9 cellular contexts compared by ENCODE assay signal in the genomic region with DNA sequence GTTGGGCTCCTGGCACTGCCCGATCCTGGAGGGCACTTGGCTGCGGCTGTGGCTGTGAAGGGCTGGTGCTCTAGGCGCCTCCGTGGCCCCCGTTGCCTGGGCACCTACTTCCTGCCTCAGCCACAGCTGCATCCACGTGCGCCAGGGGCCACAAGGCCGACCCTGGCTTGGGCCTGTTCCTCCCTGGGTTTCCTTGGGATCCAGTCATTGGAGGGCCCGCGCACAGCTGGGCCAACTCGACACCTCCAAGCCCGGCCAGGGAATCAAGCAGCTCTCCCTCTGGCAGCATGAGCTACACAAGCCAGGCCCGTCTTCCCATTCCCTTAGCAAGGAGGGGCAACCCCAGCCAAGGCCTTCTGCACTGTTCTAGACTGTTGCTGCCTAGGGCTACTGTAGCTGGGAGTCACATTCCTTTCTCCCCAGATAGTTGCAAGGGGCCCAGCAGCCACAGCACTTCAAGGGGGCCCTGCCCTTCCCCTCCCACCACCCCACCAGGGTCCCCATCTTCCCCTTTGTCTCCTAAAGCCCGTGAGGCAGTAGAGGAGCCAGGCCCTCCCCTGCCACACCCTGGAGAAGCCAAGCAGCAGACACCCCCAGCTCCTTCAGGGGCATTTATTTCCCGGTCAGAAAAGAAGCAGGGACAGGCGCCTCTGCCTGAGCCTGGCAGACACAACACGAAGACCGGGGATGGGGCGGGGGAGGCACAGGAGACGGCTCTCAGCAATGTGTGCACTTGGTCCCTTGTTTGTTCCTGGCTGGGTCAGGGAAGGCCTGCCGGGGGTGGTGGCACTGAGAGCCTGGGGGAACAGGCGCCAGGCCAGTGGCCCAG. TPM values are rescaled to one million over a fixed set of nuclear protein-coding genes. Genes with fewer than 3 reads are reported as not detected.
DNase-seq lines count a peak whose midpoint lies in the region; ATAC-seq lines count a peak whose summit lies in the region.
"Had no signal": no experiment of that assay in that cellular context is flagged by ENCODE, and none has a peak within 500 bp of the region (broad histone marks: within the 10 kb centered on the region; RNA-seq: fewer than 3 reads in every experiment).

No MANE protein-coding gene starts in this region.

- H3K27me3 Mint-ChIP-seq in activated CD4-positive, alpha-beta memory T cell treated with anti-CD3 and anti-CD28 coated beads, Interleukin-2, amount 10 ng/mL, durations not matched to agents 7 days and 5 days, result no peaks in the 10 kb centered on the region

- 0 out of 2 replicates have a peak overlapping the region, but pooled peaks have one; percentile 74 for H3K27ac ChIP-seq in HUES6 (ENCODE audit: low read depth, low read length)

- H3K9me3 ChIP-seq in HUES6 (ENCODE audit: control insufficient read depth, insufficient read depth, low read depth, low read length), result no peaks in the 10 kb centered on the region

- no peak for ATAC-seq in GM21717 (IDR thresholded peaks at IDR 0.05; ENCODE audit: unreplicated experiment)

- no peaks in the 10 kb centered on the region for H3K27me3 ChIP-seq in HUES6 (ENCODE audit: control insufficient read depth, insufficient read depth, low read length)

- CTCF ChIA-PET in activated CD4-positive, alpha-beta memory T cell treated with anti-CD3 and anti-CD28 coated beads, Interleukin-2, amount 10 ng/mL, durations not matched to agents 7 days and 5 days (lab: Charles Lee), result no interaction called here

- H3K36me3 Mint-ChIP-seq in activated CD4-positive, alpha-beta memory T cell treated with anti-CD3 and anti-CD28 coated beads, Interleukin-2, amount 10 ng/mL, durations not matched to agents 7 days and 5 days (ENCODE audit: low read depth), result peaks cover 54% of the 10 kb centered on the region

- DNase-seq in DMS114 treated with DMSO at 0.1 percent for 48 hours (lab: John Stamatoyannopoulos, UW; ENCODE audit: unreplicated experiment) (peak; percentile 34), glomerular visceral epithelial cell (ENCODE audit: extremely low spot score) (peak; percentile 39), AG20443 (ENCODE audit: low spot score) (no peak), anterior cingulate cortex (lab: John Stamatoyannopoulos, UW) (no peak)
- no peak for DNase-seq in activated CD4-positive, alpha-beta memory T cell treated with anti-CD3 and anti-CD28 coated beads, Interleukin-2, amount 10 ng/mL, durations not matched to agents 7 days and 5 days
- peak; percentile 4 to 46 for DNase-seq in stimulated activated CD4-positive, alpha-beta T cell treated with anti-CD3 and anti-CD28 coated beads, Interleukin-4, amount 100 ng/mL, for 4 hours

- H3K4me3 ChIP-seq in HUES6 (ENCODE audit: low read depth, low read length), result no peak overlapping the region

- peaks cover 51% of the 10 kb centered on the region for H3K4me1 Mint-ChIP-seq in activated CD4-positive, alpha-beta memory T cell treated with anti-CD3 and anti-CD28 coated beads, Interleukin-2, amount 10 ng/mL, durations not matched to agents 7 days and 5 days

- POLR2A ChIA-PET in activated CD4-positive, alpha-beta memory T cell treated with anti-CD3 and anti-CD28 coated beads, Interleukin-2, amount 10 ng/mL, durations not matched to agents 7 days and 5 days (lab: Charles Lee), result interaction anchor here (0.6 to 2.6 kb wide), 10 partner anchors 9 to 165 kb away, joined by 3 to 10 read pairs (median 4); a partner anchor contains a TSS

- peak overlapping the region; percentile 68 for H3K27ac Mint-ChIP-seq in activated CD4-positive, alpha-beta memory T cell treated with anti-CD3 and anti-CD28 coated beads, Interleukin-2, amount 10 ng/mL, durations not matched to agents 7 days and 5 days

- H3K9me3 Mint-ChIP-seq in activated CD4-positive, alpha-beta memory T cell treated with anti-CD3 and anti-CD28 coated beads, Interleukin-2, amount 10 ng/mL, durations not matched to agents 7 days and 5 days, result no peaks in the 10 kb centered on the region

- peak overlapping the region; percentile 56 for H3K9ac ChIP-seq in HUES6 (ENCODE audit: low read length)

- peak overlapping the region; percentile 30 for H3K4me3 Mint-ChIP-seq in activated CD4-positive, alpha-beta memory T cell treated with anti-CD3 and anti-CD28 coated beads, Interleukin-2, amount 10 ng/mL, durations not matched to agents 7 days and 5 days

- H3K36me3 ChIP-seq in HUES6 (ENCODE audit: control insufficient read depth, insufficient read depth, low read length), result peaks cover 53% of the 10 kb centered on the region

- H3K4me1 ChIP-seq in HUES6 (ENCODE audit: control insufficient read depth, insufficient read depth, low read length), result peaks cover 38% of the 10 kb centered on the region

RNA-seq across cellular contexts. Expression of a gene that starts 3.8 kb away (rescaled TPM):
- total RNA-seq in activated CD4-positive, alpha-beta memory T cell treated with anti-CD3 and anti-CD28 coated beads, Interleukin-2, amount 10 ng/mL, durations not matched to agents 7 days and 5 days, result 100 to 1,000 TPM; 636 to 661 TPM

RNA-seq across cellular contexts. Expression of a gene that starts 7.0 kb away (rescaled TPM):
- 100 to 1,000 TPM; 483 to 496 TPM for total RNA-seq in activated CD4-positive, alpha-beta memory T cell treated with anti-CD3 and anti-CD28 coated beads, Interleukin-2, amount 10 ng/mL, durations not matched to agents 7 days and 5 days

RNA-seq across cellular contexts. Expression of a gene that starts 24.0 kb away (rescaled TPM):
- total RNA-seq in activated CD4-positive, alpha-beta memory T cell treated with anti-CD3 and anti-CD28 coated beads, Interleukin-2, amount 10 ng/mL, durations not matched to agents 7 days and 5 days, result 100 to 1,000 TPM; 159 to 160 TPM

RNA-seq across cellular contexts. Expression of a gene that starts 24.2 kb away (rescaled TPM):
- 10 to 100 TPM; 95.9 to 98.4 TPM for total RNA-seq in activated CD4-positive, alpha-beta memory T cell treated with anti-CD3 and anti-CD28 coated beads, Interleukin-2, amount 10 ng/mL, durations not matched to agents 7 days and 5 days

RNA-seq across cellular contexts. Expression of a gene that starts 32.5 kb away (rescaled TPM):
- total RNA-seq in activated CD4-positive, alpha-beta memory T cell treated with anti-CD3 and anti-CD28 coated beads, Interleukin-2, amount 10 ng/mL, durations not matched to agents 7 days and 5 days, result not detected
- total RNA-seq: T-helper 2 cell treated with Interferon-gamma antibody and Interleukin-4, amounts not matched to agents 100 ng/mL and 5 ng/mL, for 36 hours had no signal

Comparison
In these comparisons a context has a peak if more than half of its experiments do, and no peak if none do; other contexts are left out.
1. DNase-seq: peak in DMS114 treated with DMSO at 0.1 percent for 48 hours (single experiment), glomerular visceral epithelial cell (single experiment) and stimulated activated CD4-positive, alpha-beta T cell treated with anti-CD3 and anti-CD28 coated beads, Interleukin-4, amount 100 ng/mL, for 4 hours (2 of 2); none in activated CD4-positive, alpha-beta memory T cell treated with anti-CD3 and anti-CD28 coated beads, Interleukin-2, amount 10 ng/mL, durations not matched to agents 7 days and 5 days (single experiment), AG20443 (single experiment) and anterior cingulate cortex (0 of 58).